In genomic region chr2:183579686-183580085, GRCh38 we compare ENCODE assay signal across 1 cellular context.
TF ChIP-seq lines count a peak whose summit lies in the region.

No MANE protein-coding gene starts in this region.

TF ChIP-seq in GM23338, 12 proteins besides CTCF, POLR2A, EP300 and RAD21 (continued from another document):
- TF ChIP-seq ZNF462 (CRISPR knock-in tag; IDR thresholded peaks at IDR 0.05) = no peak
